ENCODE assay signal across 9 cellular contexts in genomic region chr1:95232646-95233320, GRCh38. TPM values are rescaled to one million over a fixed set of nuclear protein-coding genes. Genes with fewer than 3 reads are reported as not detected.
A peak's percentile ranks its signal among the peaks of the same experiment; 100 is the strongest.
DNase-seq lines count a peak whose midpoint lies in the region; ATAC-seq and TF ChIP-seq lines count a peak whose summit lies in the region.
"Had no signal": no experiment of that assay in that cellular context is flagged by ENCODE, and none has a peak within 500 bp of the region (broad histone marks: within the 10 kb centered on the region; RNA-seq: fewer than 3 reads in every experiment).

No MANE protein-coding gene starts in this region.

- DNase-seq in Caki2 (ENCODE audit: low read depth), result peak; percentile 8
- no peak for DNase-seq in activated CD8-positive, alpha-beta T cell treated with anti-CD3 and anti-CD28 coated beads, Interleukin-2, amount 10 ng/mL, durations not matched to agents 7 days and 5 days
- DNase-seq in heart right ventricle, result no peak
- no peak for DNase-seq in trophoblast cell
- no peak for DNase-seq in occipital lobe (lab: John Stamatoyannopoulos, UW)
- DNase-seq in NCI-H1417 (lab: John Stamatoyannopoulos, UW), result no peak
- DNase-seq in anterior cingulate cortex (lab: John Stamatoyannopoulos, UW), result no peak
- DNase-seq: NCI-H2081 had no signal

- peaks cover 11% of the 10 kb centered on the region for H3K79me1 ChIP-seq in trophoblast cell (ENCODE audit: low read length)

- no peak overlapping the region for H2BK5ac ChIP-seq in trophoblast cell (ENCODE audit: low read depth, low read length, poor library complexity)

- in situ Hi-C loops in Caki2 (cut with HindIII; ENCODE audit: low pct_unique_long_range_greater_than_20kb, low sequenced_read_pairs), result no loop called here

- H3K9ac ChIP-seq in trophoblast cell (ENCODE audit: low read length), result no peak overlapping the region

- H2AFZ ChIP-seq in trophoblast cell (ENCODE audit: insufficient read depth, low read length, poor library complexity), result no peak overlapping the region

- H3K79me2 ChIP-seq in trophoblast cell (ENCODE audit: control insufficient read depth, insufficient read depth, low read length, poor library complexity), result peaks cover 7% of the 10 kb centered on the region

- H3K4me3 Mint-ChIP-seq in activated CD8-positive, alpha-beta T cell treated with anti-CD3 and anti-CD28 coated beads, Interleukin-2, amount 10 ng/mL, durations not matched to agents 7 days and 5 days, result peak overlapping the region; percentile 91

- peaks cover 17% of the 10 kb centered on the region for H3K27me3 Mint-ChIP-seq in activated CD8-positive, alpha-beta T cell treated with anti-CD3 and anti-CD28 coated beads, Interleukin-2, amount 10 ng/mL, durations not matched to agents 7 days and 5 days (ENCODE audit: low read depth)

- 23 to 35% methylated on average over 8 of the region's 8 CpGs for WGBS in heart right ventricle, 2 donors
- no CpG with 5 or more reads among the region's 8 CpGs for WGBS in trophoblast cell (ENCODE audit: extremely low coverage, insufficient coverage, insufficient read length)

- H4K8ac ChIP-seq in trophoblast cell (ENCODE audit: low read depth, low read length), result peak overlapping the region; percentile 92

- H3K23ac ChIP-seq in trophoblast cell (ENCODE audit: low read length), result no peak overlapping the region

- peaks cover 0 to 66% (median 40%) of the 10 kb centered on the region in 9 donors for H3K4me1 ChIP-seq in heart right ventricle
- peaks cover 4 to 7% of the 10 kb centered on the region in 2 experiments for H3K4me1 ChIP-seq in trophoblast cell (ENCODE audit: control insufficient read depth in 1 of 2, insufficient read depth in 2 of 2, low read length in 2 of 2)

- no peak overlapping the region for H3K4ac ChIP-seq in trophoblast cell (ENCODE audit: low read depth, low read length)

- H3K9me3 ChIP-seq in heart right ventricle (no peaks in the 10 kb centered on the region), trophoblast cell (ENCODE audit: insufficient read depth, low read depth, low read length) (no peaks in the 10 kb centered on the region)

- H3K14ac ChIP-seq in trophoblast cell (ENCODE audit: low read length), result no peak overlapping the region

- H2BK12ac ChIP-seq in trophoblast cell (ENCODE audit: low read length), result peak overlapping the region; percentile 54

- H3K9me3 Mint-ChIP-seq in activated CD8-positive, alpha-beta T cell treated with anti-CD3 and anti-CD28 coated beads, Interleukin-2, amount 10 ng/mL, durations not matched to agents 7 days and 5 days (ENCODE audit: insufficient read depth), result no peaks in the 10 kb centered on the region

- H3K27ac ChIP-seq in heart right ventricle (peak overlapping the region; percentile 74 to 95 (median 92)), trophoblast cell (ENCODE audit: low read depth, low read length) (no peak overlapping the region)

- peak overlapping the region; percentile 67 to 94 (median 90) for H3K4me3 ChIP-seq in heart right ventricle
- H3K4me3 ChIP-seq in trophoblast cell (ENCODE audit: low read depth, low read length), result peak overlapping the region; percentile 56

- H3K4me2 ChIP-seq in trophoblast cell (ENCODE audit: low read length), result peak overlapping the region; percentile 72

- peaks cover 21% of the 10 kb centered on the region for H3K36me3 Mint-ChIP-seq in activated CD8-positive, alpha-beta T cell treated with anti-CD3 and anti-CD28 coated beads, Interleukin-2, amount 10 ng/mL, durations not matched to agents 7 days and 5 days (ENCODE audit: low read depth)

- POLR2A ChIA-PET in activated CD8-positive, alpha-beta T cell treated with anti-CD3 and anti-CD28 coated beads, Interleukin-2, amount 10 ng/mL, durations not matched to agents 7 days and 5 days (lab: Charles Lee), result no interaction called here

- intact Hi-C loops in heart right ventricle (cut with DNase I), result loop anchor here (5.0 to 10.0 kb wide), 7 partner anchors 115 to 380 kb away; partner anchors contain the start of genes TLCD4 (in 5 of the 10) and ALG14 (in 4 of the 10)

- H3K36me3 ChIP-seq in heart right ventricle (peaks cover 0 to 4% (median 0%) of the 10 kb centered on the region in 9 donors), trophoblast cell (ENCODE audit: control insufficient read depth in 1 of 2, insufficient read depth in 2 of 2, low read length in 2 of 2) (no peaks in the 10 kb centered on the region)

- H2AK5ac ChIP-seq in trophoblast cell (ENCODE audit: low read length), result no peak overlapping the region

- H3K27ac Mint-ChIP-seq in activated CD8-positive, alpha-beta T cell treated with anti-CD3 and anti-CD28 coated beads, Interleukin-2, amount 10 ng/mL, durations not matched to agents 7 days and 5 days, result no peak overlapping the region

- H3K27me3 ChIP-seq in heart right ventricle (no peaks in the 10 kb centered on the region), trophoblast cell (ENCODE audit: insufficient read depth, low read length) (no peaks in the 10 kb centered on the region)

- TF ChIP-seq CTCF in heart right ventricle (IDR thresholded peaks at IDR 0.05), result no peak

- peak overlapping the region; percentile 94 for H4K91ac ChIP-seq in trophoblast cell (ENCODE audit: low read depth, low read length)

- peaks cover 24% of the 10 kb centered on the region for H3K4me1 Mint-ChIP-seq in activated CD8-positive, alpha-beta T cell treated with anti-CD3 and anti-CD28 coated beads, Interleukin-2, amount 10 ng/mL, durations not matched to agents 7 days and 5 days (ENCODE audit: low read depth)

- no peak overlapping the region for H2BK120ac ChIP-seq in trophoblast cell (ENCODE audit: insufficient read depth, low read length, poor library complexity)

- H4K12ac ChIP-seq in trophoblast cell (ENCODE audit: low read depth, low read length), result peak overlapping the region; percentile 94

- CTCF ChIA-PET in activated CD8-positive, alpha-beta T cell treated with anti-CD3 and anti-CD28 coated beads, Interleukin-2, amount 10 ng/mL, durations not matched to agents 7 days and 5 days (lab: Charles Lee), result interaction anchor here (1.2 to 2.0 kb wide), 8 partner anchors 10 to 378 kb away, joined by 3 to 21 read pairs (median 8); no protein-coding TSS in a partner anchor

- ATAC-seq in activated CD8-positive, alpha-beta T cell treated with anti-CD3 and anti-CD28 coated beads, Interleukin-2, amount 10 ng/mL, durations not matched to agents 7 days and 5 days, result no peak
- ATAC-seq in heart right ventricle (no peak), GM21717 (IDR thresholded peaks at IDR 0.05; ENCODE audit: unreplicated experiment) (no peak)

- H3K18ac ChIP-seq in trophoblast cell (ENCODE audit: low read length), result no peak overlapping the region

RNA-seq across cellular contexts. Expression of gene RWDD3, which starts 1.2 kb away (rescaled TPM):
- total RNA-seq in Caki2 (2014; rRNA removed; shearing (Covaris generic); ENCODE audit: low replicate concordance), result 12.0 and 15.9 TPM in 2 replicates
- total RNA-seq in activated CD8-positive, alpha-beta T cell treated with anti-CD3 and anti-CD28 coated beads, Interleukin-2, amount 10 ng/mL, durations not matched to agents 7 days and 5 days, result 10 to 100 TPM; 16.8 to 17.1 TPM
- total RNA-seq in heart right ventricle (10 to 100 TPM; 14.8 to 23.2 (median 18.3) TPM), occipital lobe (28.4 TPM)
- polyA plus RNA-seq in heart right ventricle, result 10 to 100 TPM; 11.2 to 97.8 TPM
- polyA plus RNA-seq in trophoblast cell (2013), result 20.0 and 20.2 TPM in 2 replicates
